23 cellular contexts compared by ENCODE assay signal in the genomic region with DNA sequence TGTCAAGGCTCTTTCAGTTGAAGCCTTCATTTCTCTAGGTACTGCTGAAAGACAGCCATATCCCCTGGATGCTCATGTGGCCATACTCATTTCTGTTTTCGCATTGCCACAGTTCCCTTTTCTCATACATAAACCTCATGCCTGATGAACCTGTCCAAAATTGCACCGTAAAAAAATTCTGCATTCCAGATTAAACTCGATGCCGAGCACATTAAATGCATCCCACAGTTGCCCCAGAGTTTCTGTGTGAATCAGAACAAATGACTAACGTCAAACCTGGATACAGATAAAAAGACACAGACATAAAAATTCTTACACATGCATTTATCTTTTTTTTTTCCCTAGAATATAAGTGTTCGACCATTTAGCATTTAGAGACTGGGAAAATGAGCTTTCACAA.
DNase-seq lines count a peak whose midpoint lies in the region; ATAC-seq, FAIRE-seq and TF ChIP-seq lines count a peak whose summit lies in the region.
"Had no signal": no experiment of that assay in that cellular context is flagged by ENCODE, and none has a peak within 500 bp of the region (broad histone marks: within the 10 kb centered on the region; RNA-seq: fewer than 3 reads in every experiment).

No MANE protein-coding gene starts in this region.

- H3K79me2 ChIP-seq in keratinocyte (ENCODE audit: control insufficient read depth, insufficient read depth, low read length), result no peaks in the 10 kb centered on the region

- TF ChIP-seq CTCF in bronchial epithelial cell (IDR thresholded peaks at IDR 0.05; ENCODE audit: insufficient read depth, low read length, severe bottlenecking) (no peak), keratinocyte (optimal IDR thresholded peaks at IDR 0.05 in 1 of 3, IDR thresholded peaks at IDR 0.05 in 1 of 3, conservative IDR thresholded peaks at IDR 0.05 in 1 of 3; ENCODE audit: extremely low read depth in 1 of 3, insufficient read depth in 2 of 3, low read length in 3 of 3) (no peak)

- DNase-seq in amniotic epithelial cell (ENCODE audit: low read depth) (peak; percentile 61), bronchial epithelial cell (ENCODE audit: low read depth) (peak; percentile 27), keratinocyte (ENCODE audit: low read depth, low spot score) (no peak), foreskin melanocyte (no peak), NCI-H2107 (lab: John Stamatoyannopoulos, UW) (no peak), Right ventricle myocardium superior (no peak)
- DNase-seq in effector memory CD4-positive, alpha-beta T cell, result no peak
- DNase-seq: Caco-2; CD8-positive, alpha-beta T cell; KBM-7; MG63; NCI-H1105 treated with DMSO at 0.1 percent for 48 hours; NCI-H146; NCI-H1930; NCI-H446 treated with DMSO at 0.1 percent for 48 hours; NCI-H526; NCI-H82; NK-92 treated with Interleukin-12 subunit alpha and Interleukin-12 subunit beta, amount 100 ng/mL, for 24 hours; SHP77 treated with DMSO at 0.1 percent for 48 hours had no signal

- H3K27me3 ChIP-seq in bronchial epithelial cell (ENCODE audit: control insufficient read depth, insufficient read depth, low read length), result no peaks in the 10 kb centered on the region
- H3K27me3 ChIP-seq in keratinocyte (ENCODE audit: control insufficient read depth, extremely low read depth, insufficient read depth, low read length), result no peaks in the 10 kb centered on the region
- no peaks in the 10 kb centered on the region for H3K27me3 ChIP-seq in effector memory CD4-positive, alpha-beta T cell (replicated peaks; ENCODE audit: control insufficient read depth, insufficient read depth, low read length, poor library complexity, severe bottlenecking)
- H3K27me3 ChIP-seq: MG63 had no signal

- intact Hi-C loops in Right ventricle myocardium superior (cut with DNase I), result loop anchor here (10.0 kb wide), 1 partner anchor 169 kb away; no protein-coding TSS in a partner anchor

- dilution Hi-C loops in keratinocyte (cut with MboI; ENCODE audit: extremely low pct_ligation_motif_present, low sequenced_read_pairs), result no loop called here

- H3K4me1 ChIP-seq in keratinocyte (ENCODE audit: control insufficient read depth, extremely low read depth, insufficient read depth, low read length), result peaks cover 6% of the 10 kb centered on the region
- no peaks in the 10 kb centered on the region for H3K4me1 ChIP-seq in effector memory CD4-positive, alpha-beta T cell (ENCODE audit: control insufficient read depth, insufficient read depth, low read length, poor library complexity, severe bottlenecking)
- H3K4me1 ChIP-seq: Caco-2 had no signal

- no peak for ATAC-seq in Right ventricle myocardium superior (ENCODE audit: poor library complexity)

- H3K36me3 ChIP-seq in bronchial epithelial cell (ENCODE audit: control insufficient read depth, insufficient read depth, low read length), result no peaks in the 10 kb centered on the region
- no peaks in the 10 kb centered on the region for H3K36me3 ChIP-seq in keratinocyte (ENCODE audit: control insufficient read depth in 2 of 2, extremely low read depth in 1 of 2, insufficient read depth in 2 of 2, low read length in 2 of 2)
- no peaks in the 10 kb centered on the region for H3K36me3 ChIP-seq in effector memory CD4-positive, alpha-beta T cell (ENCODE audit: control insufficient read depth, insufficient read depth, low read length)
- H3K36me3 ChIP-seq: MG63 had no signal

- H3K9me3 ChIP-seq in keratinocyte (ENCODE audit: control insufficient read depth, low read depth, low read length), result no peaks in the 10 kb centered on the region
- no peaks in the 10 kb centered on the region for H3K9me3 ChIP-seq in effector memory CD4-positive, alpha-beta T cell (ENCODE audit: control insufficient read depth, low read length)
- H3K9me3 ChIP-seq: Caco-2, MG63 had no signal

- no peak overlapping the region for H3K27ac ChIP-seq in keratinocyte (ENCODE audit: control insufficient read depth, insufficient read depth, low read length)
- no peak overlapping the region for H3K27ac ChIP-seq in effector memory CD4-positive, alpha-beta T cell (ENCODE audit: insufficient read depth, low read length, poor library complexity, severe bottlenecking)
- H3K27ac ChIP-seq: C4-2B had no signal

- no peaks in the 10 kb centered on the region for H3K9me1 ChIP-seq in keratinocyte (ENCODE audit: control insufficient read depth, extremely low read depth, insufficient read depth, low read length)

- no peak for FAIRE-seq in bronchial epithelial cell (lab: Jason Lieb, UNC)
- FAIRE-seq in keratinocyte (lab: Jason Lieb, UNC), result peak; percentile 23
- FAIRE-seq: G401.6, GM19239, H54 had no signal

- H4K20me1 ChIP-seq in keratinocyte (ENCODE audit: control insufficient read depth, extremely low read depth, insufficient read depth, low read length), result no peaks in the 10 kb centered on the region

- no peak overlapping the region for H3K4me2 ChIP-seq in keratinocyte (ENCODE audit: control insufficient read depth, extremely low read depth, insufficient read depth, low read depth, low read length)

- H3K9ac ChIP-seq in keratinocyte (ENCODE audit: control insufficient read depth, extremely low read depth, insufficient read depth, low read length), result no peak overlapping the region

- H3K4me3 ChIP-seq in bronchial epithelial cell (ENCODE audit: low read depth, low read length) (no peak overlapping the region), keratinocyte (ENCODE audit: control insufficient read depth in 2 of 3, extremely low read depth in 1 of 3, insufficient read depth in 2 of 3, low read depth in 1 of 3, low read length in 3 of 3) (no peak overlapping the region)
- H3K4me3 ChIP-seq in effector memory CD4-positive, alpha-beta T cell (ENCODE audit: insufficient read depth, low read depth, low read length, poor library complexity, severe bottlenecking), result no peak overlapping the region
- H3K4me3 ChIP-seq: MG63 had no signal

- no peak overlapping the region for H2AFZ ChIP-seq in keratinocyte (ENCODE audit: control insufficient read depth, low read length)

Comparison
In these comparisons a context has a peak if more than half of its experiments do, and no peak if none do; other contexts are left out.
1. DNase-seq: peak in amniotic epithelial cell (single experiment) and bronchial epithelial cell (single experiment); none in keratinocyte (single experiment), foreskin melanocyte (single experiment), effector memory CD4-positive, alpha-beta T cell (0 of 3), NCI-H2107 (single experiment) and Right ventricle myocardium superior (single experiment).